8 cellular contexts compared by ENCODE assay signal in genomic region chr12:53626702-53627169, GRCh38. TPM values are rescaled to one million over a fixed set of nuclear protein-coding genes. Genes with fewer than 3 reads are reported as not detected.
DNase-seq lines count a peak whose midpoint lies in the region; ATAC-seq and TF ChIP-seq lines count a peak whose summit lies in the region.

No MANE protein-coding gene starts in this region.

- POLR2A ChIA-PET in HCT116 (lab: Charles Lee) = interaction anchor here (0.8 to 1.8 kb wide), 3 partner anchors 30 to 49 kb away, joined by 3 to 7 read pairs (median 4); partner anchors contain the start of gene ATP5MC2

- peaks cover 36% of the 10 kb centered on the region for H3K79me2 ChIP-seq in HCT116 (ENCODE audit: insufficient read depth, low read length)

- RAD21 ChIA-PET in HCT116 (lab: Charles Lee; ENCODE audit: low non-redundant PET in 1 of 2, low total read pairs in 2 of 2, uncharacterized antibody in 2 of 2, unreplicated experiment in 2 of 2) = no interaction called here

- no peak for TF ChIP-seq RAD21 in HCT116 (IDR thresholded peaks at IDR 0.05; ENCODE audit: low read depth)

- DNase-seq in HCT116 (ENCODE audit: low read depth, low spot score) (no peak), WERI-Rb-1 (no peak), kidney tubule cell (ENCODE audit: low spot score) (no peak), C1 segment of cervical spinal cord (lab: John Stamatoyannopoulos, UW) (no peak)

- no peaks in the 10 kb centered on the region for H4K20me1 ChIP-seq in HCT116 (ENCODE audit: insufficient read depth)

- H3K9me3 ChIP-seq in HCT116 (ENCODE audit: control insufficient read depth in 1 of 2, insufficient read depth in 1 of 2, low read depth in 1 of 2, low read length in 2 of 2) (no peaks in the 10 kb centered on the region), WERI-Rb-1 (ENCODE audit: severe bottlenecking) (no peaks in the 10 kb centered on the region), iPS-20b (ENCODE audit: insufficient read depth, low read depth, low read length) (no peaks in the 10 kb centered on the region), thymus (ENCODE audit: control insufficient read depth) (no peaks in the 10 kb centered on the region)

- peak overlapping the region; percentile 94 for H3K4me2 ChIP-seq in HCT116 (ENCODE audit: low read length)

- intact Hi-C loops in HCT116 (cut with micrococcal nuclease) = loop anchor here (5.0 kb wide), 1 partner anchor 51 kb away; the partner anchor contains the start of gene ATP5MC2

- H3K4me3 ChIP-seq in GM08714 (ENCODE audit: low read length) (peak overlapping the region; percentile 95), HCT116 (replicated peaks in 1 of 2; ENCODE audit: low read depth in 1 of 2, low read length in 2 of 2) (peak overlapping the region; percentile 77 to 90), WERI-Rb-1 (ENCODE audit: low read depth, low read length) (peak overlapping the region; percentile 69), iPS-20b (ENCODE audit: low read length) (peak overlapping the region; percentile 95), thymus (ENCODE audit: low read length) (peak overlapping the region; percentile 63)

- H2AFZ ChIP-seq in HCT116 (ENCODE audit: low read depth, low read length, poor library complexity, severe bottlenecking) = peak overlapping the region; percentile 84

- ATAC-seq in HCT116 (no peak), GM21423 (IDR thresholded peaks at IDR 0.05; ENCODE audit: unreplicated experiment) (no peak)

- H3K27me3 ChIP-seq in HCT116 (ENCODE audit: insufficient read depth, low read length) (no peaks in the 10 kb centered on the region), WERI-Rb-1 (ENCODE audit: insufficient read depth, low read depth, severe bottlenecking) (no peaks in the 10 kb centered on the region), iPS-20b (ENCODE audit: insufficient read depth, low read length) (no peaks in the 10 kb centered on the region), thymus (ENCODE audit: control insufficient read depth, insufficient read depth) (no peaks in the 10 kb centered on the region)

- peak overlapping the region; percentile 74 for H3K9ac ChIP-seq in HCT116 (ENCODE audit: low read length)
- H3K9ac ChIP-seq in iPS-20b (ENCODE audit: low read depth, low read length) = peak overlapping the region; percentile 98

- H3K36me3 ChIP-seq in HCT116 (ENCODE audit: control insufficient read depth in 1 of 2, insufficient read depth in 2 of 2, low read length in 2 of 2) (no peaks in the 10 kb centered on the region), WERI-Rb-1 (peaks cover 9% of the 10 kb centered on the region), iPS-20b (ENCODE audit: insufficient read depth, low read depth, low read length) (no peaks in the 10 kb centered on the region), thymus (ENCODE audit: control insufficient read depth, insufficient read depth) (no peaks in the 10 kb centered on the region)

- H3K4me1 ChIP-seq in HCT116 (ENCODE audit: control insufficient read depth in 1 of 2, insufficient read depth in 2 of 2, low read length in 2 of 2) = peaks cover 8 to 21% of the 10 kb centered on the region in 2 experiments
- H3K4me1 ChIP-seq in iPS-20b (ENCODE audit: insufficient read depth, low read length) = peaks cover 16% of the 10 kb centered on the region; the same call in 1 of the 2 replicates
- H3K4me1 ChIP-seq in thymus (ENCODE audit: control insufficient read depth, insufficient read depth, low read length) = peaks cover 13% of the 10 kb centered on the region

- no peak for TF ChIP-seq POLR2A in HCT116 (IDR thresholded peaks at IDR 0.05; ENCODE audit: borderline replicate concordance, extremely low read depth, insufficient read depth, insufficient read length)

- BruUV-seq in HCT116 (replicated peaks; lab: Mats Ljungman, UMichigan) = TSS peak; percentile 99

- peak overlapping the region; percentile 66; the same call in 1 of the 2 replicates for H3K27ac ChIP-seq in HCT116 (ENCODE audit: low read depth, low read length)
- H3K27ac ChIP-seq in WERI-Rb-1 = peak overlapping the region; percentile 99
- H3K27ac ChIP-seq in iPS-20b (ENCODE audit: low read length) = peak overlapping the region; percentile 99
- H3K27ac ChIP-seq in thymus (ENCODE audit: low read depth) = peak overlapping the region; percentile 44

- CTCF ChIA-PET in HCT116 (lab: Charles Lee) = no interaction called here

- 21% methylated on average over 6 of the region's 6 CpGs for WGBS in thymus

- TF ChIP-seq CTCF in HCT116 (IDR thresholded peaks at IDR 0.05 in 2 of 3, conservative IDR thresholded peaks at IDR 0.05 in 1 of 3; ENCODE audit: borderline replicate concordance in 1 of 3, insufficient read depth in 1 of 3, low read depth in 2 of 3, low read length in 2 of 3) = no peak
- no peak for TF ChIP-seq CTCF in WERI-Rb-1 (IDR thresholded peaks at IDR 0.05; ENCODE audit: low read depth, low read length)

- H3K9me2 ChIP-seq in HCT116 (ENCODE audit: insufficient read depth) = no peaks in the 10 kb centered on the region

TF ChIP-seq in HCT116, 20 proteins besides CTCF, POLR2A, EP300 and RAD21:
- no peak for TF ChIP-seq TCF7L2 (IDR thresholded peaks at IDR 0.05; ENCODE audit: borderline replicate concordance, extremely low read depth, insufficient read depth, insufficient read length)
- no peak for TF ChIP-seq EGR1 (IDR thresholded peaks at IDR 0.05; ENCODE audit: low read depth)
- no peak for TF ChIP-seq YY1 (IDR thresholded peaks at IDR 0.05; ENCODE audit: extremely low read depth, insufficient replicate concordance, low read depth, low read length)
- no peak for TF ChIP-seq ZFX (IDR thresholded peaks at IDR 0.05)
- no peak for TF ChIP-seq ZNF274 (IDR thresholded peaks at IDR 0.05; ENCODE audit: low read depth, low read length)
- TF ChIP-seq POLR2AphosphoS5 (IDR thresholded peaks at IDR 0.05; ENCODE audit: low read depth, low read length) = no peak
- TF ChIP-seq, protein P1, sequence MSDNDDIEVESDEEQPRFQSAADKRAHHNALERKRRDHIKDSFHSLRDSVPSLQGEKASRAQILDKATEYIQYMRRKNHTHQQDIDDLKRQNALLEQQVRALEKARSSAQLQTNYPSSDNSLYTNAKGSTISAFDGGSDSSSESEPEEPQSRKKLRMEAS (IDR thresholded peaks at IDR 0.05) = no peak
- TF ChIP-seq CBX3 (IDR thresholded peaks at IDR 0.05; ENCODE audit: low read depth) = no peak
- no peak for TF ChIP-seq ELF1 (IDR thresholded peaks at IDR 0.05; ENCODE audit: borderline replicate concordance, low read depth)
- no peak for TF ChIP-seq SIN3A (IDR thresholded peaks at IDR 0.05; ENCODE audit: low read depth)
- no peak for TF ChIP-seq JUND (IDR thresholded peaks at IDR 0.05)

RNA-seq across cellular contexts. Expression of gene ATF7, which starts 0.6 kb away (rescaled TPM):
- 24.0 TPM for total RNA-seq in HCT116 (2021; ENCODE audit: unreplicated experiment)
- polyA plus RNA-seq in HCT116 (2012) = 12.5 and 12.7 TPM in 2 replicates
- polyA plus RNA-seq in thymus = 15.8 TPM

RNA-seq across cellular contexts. Expression of gene ATP5MC2, which starts 49.1 kb away (rescaled TPM):
- 304 TPM for total RNA-seq in HCT116 (2021; ENCODE audit: unreplicated experiment)
- polyA plus RNA-seq in HCT116 (2012) = 610 and 669 TPM in 2 replicates
- 335 TPM for polyA plus RNA-seq in thymus

Comparison
In these comparisons a context has a peak if more than half of its experiments do, and no peak if none do; other contexts are left out.
1. H3K27ac ChIP-seq: peak in every context shown above with its lines; median percentile 99 in WERI-Rb-1; 99 in iPS-20b; 66 in HCT116; 44 in thymus.